9 cellular contexts compared by ENCODE assay signal in the genomic region with DNA sequence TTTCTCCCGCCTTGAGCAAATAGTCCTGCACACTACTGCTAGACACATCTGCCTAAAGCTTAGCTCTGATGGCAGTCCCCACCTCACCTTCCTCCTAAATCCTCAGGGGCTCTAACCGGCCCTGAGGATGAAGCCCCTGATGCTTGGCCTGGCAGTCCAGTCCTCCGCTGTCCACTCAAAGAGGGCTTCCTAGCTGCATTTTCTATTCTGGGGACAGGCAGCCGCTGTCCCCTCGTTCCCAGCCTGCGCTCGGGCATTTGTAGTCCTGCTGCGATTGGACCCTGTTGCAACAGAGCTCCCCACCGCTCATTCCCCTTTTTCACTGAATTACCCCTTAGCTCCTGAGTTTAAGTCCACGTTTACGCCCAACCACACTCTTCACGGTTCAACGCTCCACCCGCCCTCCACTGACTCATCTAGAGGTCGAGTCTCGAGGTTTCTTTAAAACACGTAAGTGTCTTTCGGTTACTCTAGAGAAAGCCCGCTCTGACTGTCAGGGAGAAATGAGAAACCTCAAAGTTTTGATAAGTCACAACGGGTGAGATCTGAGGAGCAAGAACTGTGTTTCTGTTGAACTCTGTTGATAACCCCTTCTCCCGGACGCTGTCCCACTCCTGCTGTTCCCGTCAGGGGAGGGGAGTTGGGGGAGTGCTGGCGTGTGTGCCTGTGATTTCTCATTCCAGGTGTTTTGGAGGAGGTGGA. TPM values are rescaled to one million over a fixed set of nuclear protein-coding genes. Genes with fewer than 3 reads are reported as not detected.
DNase-seq lines count a peak whose midpoint lies in the region; ATAC-seq, FAIRE-seq and TF ChIP-seq lines count a peak whose summit lies in the region.
"Had no signal": no experiment of that assay in that cellular context is flagged by ENCODE, and none has a peak within 500 bp of the region (broad histone marks: within the 10 kb centered on the region; RNA-seq: fewer than 3 reads in every experiment).

No MANE protein-coding gene starts in this region.

- FAIRE-seq in RCC 7860 (lab: Jason Lieb, UNC) = peak; percentile 93
- FAIRE-seq: TTC549 had no signal

- peak; percentile 56 for ATAC-seq in HG02678 (IDR thresholded peaks at IDR 0.05; ENCODE audit: unreplicated experiment)

- DNase-seq in RCC 7860 (ENCODE audit: low spot score) (peak; percentile 90), kidney tubule cell (ENCODE audit: low spot score) (peak; percentile 93), NCI-H1092 (lab: John Stamatoyannopoulos, UW) (no peak), occipital lobe (lab: John Stamatoyannopoulos, UW) (no peak)
- DNase-seq in activated T-helper 9 cell treated with anti-CD3 and anti-CD28 coated beads, Interleukin-2, amount 50 U/mL, for 16 hours (ENCODE audit: low read depth) = peak; percentile 73
- peak; percentile 83 for DNase-seq in stimulated activated CD8-positive, alpha-beta memory T cell treated with anti-CD3 and anti-CD28 coated beads, Interleukin-4, amount 100 ng/mL, for 48 hours

- peak; percentile 18 for TF ChIP-seq POLR2A in GM15510 (IDR thresholded peaks at IDR 0.05; ENCODE audit: borderline replicate concordance, extremely low read depth, insufficient read length)

RNA-seq across cellular contexts. Expression of a gene that starts 4.5 kb away (rescaled TPM):
- not detected for total RNA-seq in occipital lobe

RNA-seq across cellular contexts. Expression of a gene that starts 59.3 kb away (rescaled TPM):
- total RNA-seq in occipital lobe = not detected

Comparison
In these comparisons a context has a peak if more than half of its experiments do, and no peak if none do; other contexts are left out.
1. DNase-seq: peak in RCC 7860 (single experiment), activated T-helper 9 cell treated with anti-CD3 and anti-CD28 coated beads, Interleukin-2, amount 50 U/mL, for 16 hours (single experiment), kidney tubule cell (single experiment) and stimulated activated CD8-positive, alpha-beta memory T cell treated with anti-CD3 and anti-CD28 coated beads, Interleukin-4, amount 100 ng/mL, for 48 hours (single experiment); none in NCI-H1092 (single experiment) and occipital lobe (single experiment).